8 cellular contexts compared by ENCODE assay signal in the genomic region with DNA sequence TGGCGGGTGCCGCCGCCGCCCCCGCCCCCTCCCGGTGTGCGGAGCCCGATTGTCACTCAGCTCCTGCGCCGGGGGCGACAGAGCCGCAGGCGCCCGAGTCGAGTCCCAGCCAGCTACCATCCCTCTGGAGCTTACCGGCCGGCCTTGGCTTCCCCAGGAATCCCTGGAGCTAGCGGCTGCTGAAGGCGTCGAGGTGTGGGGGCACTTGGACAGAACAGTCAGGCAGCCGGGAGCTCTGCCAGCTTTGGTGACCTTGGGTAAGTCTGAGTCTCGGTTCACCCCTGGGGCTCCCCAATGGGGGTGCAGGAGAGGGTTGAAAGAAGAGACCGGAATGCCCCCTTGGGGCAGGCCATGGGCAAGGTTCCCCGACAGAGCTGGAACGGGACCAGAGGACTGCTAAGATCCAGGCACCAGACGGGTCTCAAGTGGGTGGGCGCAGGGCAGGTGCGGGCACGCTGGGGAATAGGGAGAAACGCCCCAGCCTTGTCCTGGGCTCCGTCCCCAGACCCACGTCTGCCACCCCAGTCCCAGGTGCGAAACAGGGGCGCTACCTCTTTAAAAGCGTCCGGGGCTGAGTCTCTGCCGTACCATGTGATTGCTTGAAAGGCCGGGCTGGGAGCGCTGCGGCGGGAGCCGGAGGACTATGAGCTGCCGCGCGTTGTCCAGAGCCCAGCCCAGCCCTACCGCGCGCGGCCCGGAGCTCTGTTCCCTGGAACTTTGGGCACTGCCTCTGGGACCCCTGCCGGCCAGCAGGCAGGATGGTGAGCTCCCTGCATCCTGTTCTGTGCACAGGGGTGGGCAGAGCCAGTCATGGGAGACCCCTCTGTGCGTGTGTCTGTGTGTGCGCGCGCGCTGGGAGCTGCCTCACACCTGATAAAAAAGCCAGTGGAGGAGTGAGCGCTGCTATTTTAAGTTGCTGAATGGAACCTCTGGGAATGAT. TPM values are rescaled to one million over a fixed set of nuclear protein-coding genes. Genes with fewer than 3 reads are reported as not detected.
DNase-seq lines count a peak whose midpoint lies in the region; ATAC-seq, FAIRE-seq and TF ChIP-seq lines count a peak whose summit lies in the region.

Gene ADORA1 (plus strand): TSS at position 55 of the 940 bp plus-strand sequence. CDS start 1,116 bp downstream, outside the sequence.

- no peak within 1 kb of the TSS for H2AK5ac ChIP-seq in H9 (ENCODE audit: insufficient read length, low read length)

- no peak within 1 kb of the TSS for H3K56ac ChIP-seq in H9 (ENCODE audit: insufficient read length, low read depth, low read length)

- H2BK20ac ChIP-seq in H9 (ENCODE audit: low read depth, low read length, poor library complexity, severe bottlenecking): no peak within 1 kb of the TSS

- POLR2A ChIA-PET in AG04449 (lab: Yijun Ruan, JAX): interaction anchor here (0.9 to 1.2 kb wide), 3 partner anchors 10 to 83 kb away, joined by 3 to 4 read pairs (median 4); no protein-coding TSS in a partner anchor
- POLR2A ChIA-PET in endothelial cell of umbilical vein (lab: Charles Lee): no interaction called here

- no peak for FAIRE-seq in endothelial cell of umbilical vein (lab: Jason Lieb, UNC)

- TF ChIP-seq POLR2A in Peyer's patch (IDR thresholded peaks at IDR 0.05) (no peak), endothelial cell of umbilical vein (IDR thresholded peaks at IDR 0.05; ENCODE audit: low read depth, low read length) (no peak), tibial nerve (IDR thresholded peaks at IDR 0.05) (no peak)

- H3K4me3 ChIP-seq in AG04449 (ENCODE audit: low read depth, low read length): peak within 1 kb of the TSS; percentile 57
- peak within 1 kb of the TSS; percentile 12 to 49 (median 28) for H3K4me3 ChIP-seq in Peyer's patch
- no peak within 1 kb of the TSS for H3K4me3 ChIP-seq in endothelial cell of umbilical vein (replicated peaks in 1 of 3; ENCODE audit: insufficient read depth in 1 of 3, low read depth in 1 of 3, low read length in 3 of 3)
- H3K4me3 ChIP-seq in mesodermal cell (ENCODE audit: extremely low read depth, insufficient read depth, low read length, poor library complexity, severe bottlenecking): peak within 1 kb of the TSS; percentile 43
- peak within 1 kb of the TSS; percentile 17 to 46 (median 29) for H3K4me3 ChIP-seq in tibial nerve

- H2BK15ac ChIP-seq in H9 (ENCODE audit: low read depth, low read length): no peak within 1 kb of the TSS

- H4K20me1 ChIP-seq in H9 (ENCODE audit: control insufficient read depth, insufficient read depth, insufficient read length) (no peaks in the 10 kb centered on the region), endothelial cell of umbilical vein (replicated peaks; ENCODE audit: control insufficient read depth, extremely low read depth, insufficient read depth, low read length) (no peaks in the 10 kb centered on the region)

- H3T11ph ChIP-seq in H9 (ENCODE audit: low read length): no peak within 1 kb of the TSS

- peaks cover 58% of the 10 kb centered on the region for H3K27me3 Mint-ChIP-seq in H9 (ENCODE audit: low read depth)

- peak within 1 kb of the TSS; percentile 62 to 83 for H3K4me3 Mint-ChIP-seq in H9

- H3K4ac ChIP-seq in H9 (ENCODE audit: low read depth, low read length): no peak within 1 kb of the TSS

- intact Hi-C loops in endothelial cell of umbilical vein (cut with micrococcal nuclease): no loop called here

- H3K27me3 ChIP-seq in H9 (ENCODE audit: insufficient read depth, low read length) (no peaks in the 10 kb centered on the region; the same call in 1 of the 2 replicates), Peyer's patch (no peaks in the 10 kb centered on the region), endothelial cell of umbilical vein (ENCODE audit: control insufficient read depth in 2 of 2, insufficient read depth in 2 of 2, low read length in 2 of 2) (peaks cover 25 to 54% of the 10 kb centered on the region in 2 experiments), tibial nerve (peaks cover 0 to 33% of the 10 kb centered on the region in 2 donors)

- TF ChIP-seq EP300 in tibial nerve (IDR thresholded peaks at IDR 0.05): no peak

- peaks cover 22 to 43% of the 10 kb centered on the region in 2 experiments for H3K4me1 Mint-ChIP-seq in H9

- no CpG with 5 or more reads among the region's 57 CpGs for WGBS in H9 (ENCODE audit: extremely low coverage, insufficient read length, low lambda C conversion rate)
- 3 to 4% methylated on average over 45 to 48 of the region's 57 CpGs for WGBS in mesodermal cell (ENCODE audit: insufficient coverage in 2 of 2), 2 experiments
- 5 to 16% methylated on average over 14 to 23 of the region's 57 CpGs for WGBS in tibial nerve, 2 donors

- peak within 1 kb of the TSS; percentile 60 for H3K4me2 ChIP-seq in H9 (ENCODE audit: insufficient read depth, insufficient read length, low read length)
- no peak within 1 kb of the TSS for H3K4me2 ChIP-seq in endothelial cell of umbilical vein (ENCODE audit: insufficient read depth, low read length)

- H3K9ac ChIP-seq in H9 (ENCODE audit: extremely low read depth, insufficient read length, low read length): no peak within 1 kb of the TSS
- no peak within 1 kb of the TSS for H3K9ac ChIP-seq in endothelial cell of umbilical vein (replicated peaks; ENCODE audit: extremely low read depth, insufficient read depth, low read length)

- no peak within 1 kb of the TSS; a peak in 1 of 7 replicates for H3K27ac Mint-ChIP-seq in H9

- H2BK12ac ChIP-seq in H9 (ENCODE audit: insufficient read length, low read depth, low read length): no peak within 1 kb of the TSS

- H3K79me2 ChIP-seq in H9 (ENCODE audit: insufficient read depth, low read length) (no peaks in the 10 kb centered on the region), endothelial cell of umbilical vein (ENCODE audit: control insufficient read depth, insufficient read depth, low read length) (no peaks in the 10 kb centered on the region)

- TF ChIP-seq CTCF in AG04449 (IDR thresholded peaks at IDR 0.05; ENCODE audit: insufficient read depth, low read length, missing control alignments): peak; percentile 14
- TF ChIP-seq CTCF in H9 (conservative IDR thresholded peaks at IDR 0.05): peak; percentile 32; the same call in 2 of the 3 replicates
- no peak for TF ChIP-seq CTCF in Peyer's patch (IDR thresholded peaks at IDR 0.05)
- no peak for TF ChIP-seq CTCF in endothelial cell of umbilical vein (IDR thresholded peaks at IDR 0.05; ENCODE audit: extremely low read depth in 1 of 2, insufficient read depth in 1 of 2, low read depth in 1 of 2, low read length in 2 of 2)
- TF ChIP-seq CTCF in tibial nerve (IDR thresholded peaks at IDR 0.05): no peak

- BruUV-seq in endothelial cell of umbilical vein (replicated peaks; lab: Mats Ljungman, UMichigan): no TSS peak

- H3K4me1 ChIP-seq in H9 (ENCODE audit: insufficient read depth, low read length) (peaks cover 2% of the 10 kb centered on the region; the same call in 1 of the 2 replicates), Peyer's patch (peaks cover 0 to 27% (median 2%) of the 10 kb centered on the region in 4 donors), endothelial cell of umbilical vein (ENCODE audit: control insufficient read depth, extremely low read depth, insufficient read depth, low read length) (peaks cover 4% of the 10 kb centered on the region), mesodermal cell (ENCODE audit: control insufficient read depth, insufficient read depth, low read length, poor library complexity, severe bottlenecking) (peaks cover 34% of the 10 kb centered on the region), tibial nerve (peaks cover 0 to 46% (median 13%) of the 10 kb centered on the region in 4 donors)

- no peak within 1 kb of the TSS for H3K18ac ChIP-seq in H9 (ENCODE audit: insufficient read length, low read depth, low read length)

- no peak within 1 kb of the TSS for H2AFZ ChIP-seq in H9 (ENCODE audit: low read length)
- H2AFZ ChIP-seq in endothelial cell of umbilical vein (ENCODE audit: low read depth, low read length): no peak within 1 kb of the TSS

- no peaks in the 10 kb centered on the region for H3K36me3 Mint-ChIP-seq in H9 (ENCODE audit: insufficient read depth in 1 of 3, low read depth in 3 of 3)

- H3K36me3 ChIP-seq in Peyer's patch: no peaks in the 10 kb centered on the region
- no peaks in the 10 kb centered on the region for H3K36me3 ChIP-seq in endothelial cell of umbilical vein (ENCODE audit: control insufficient read depth in 2 of 2, extremely low read depth in 1 of 2, insufficient read depth in 2 of 2, low read length in 2 of 2)
- peaks cover 15% of the 10 kb centered on the region for H3K36me3 ChIP-seq in mesodermal cell (ENCODE audit: control insufficient read depth, insufficient read depth, low read length)
- H3K36me3 ChIP-seq in tibial nerve: no peaks in the 10 kb centered on the region

- H3K23ac ChIP-seq in H9 (ENCODE audit: insufficient read length, low read depth, low read length): no peak within 1 kb of the TSS

- H3K23me2 ChIP-seq in H9 (ENCODE audit: insufficient read length, low read depth, low read length, poor library complexity, severe bottlenecking): peaks cover 7% of the 10 kb centered on the region

- H4K5ac ChIP-seq in H9 (ENCODE audit: insufficient read length, low read depth, low read length): no peak within 1 kb of the TSS

- H3K9me3 ChIP-seq in H9 (ENCODE audit: control insufficient read depth, low read depth, low read length) (no peaks in the 10 kb centered on the region), Peyer's patch (no peaks in the 10 kb centered on the region), endothelial cell of umbilical vein (replicated peaks; ENCODE audit: control insufficient read depth, insufficient read depth, low read length) (no peaks in the 10 kb centered on the region), mesodermal cell (ENCODE audit: control insufficient read depth, low read length) (no peaks in the 10 kb centered on the region), tibial nerve (no peaks in the 10 kb centered on the region)

- H3K14ac ChIP-seq in H9 (ENCODE audit: insufficient read depth, low read length): no peak within 1 kb of the TSS

- no peaks in the 10 kb centered on the region for H3K79me1 ChIP-seq in H9 (ENCODE audit: insufficient read depth, low read depth, low read length, poor library complexity, severe bottlenecking)

- no peak within 1 kb of the TSS for H2BK120ac ChIP-seq in H9 (ENCODE audit: low read depth, low read length, poor library complexity, severe bottlenecking)

- no peak within 1 kb of the TSS for H4K8ac ChIP-seq in H9 (replicated peaks; ENCODE audit: insufficient read length, low read depth, low read length)

- CTCF ChIA-PET in AG04449 (lab: Yijun Ruan, JAX): interaction anchor here (0.9 to 19.6 kb wide), 16 partner anchors 9 to 141 kb away, joined by 3 to 594 read pairs (median 17); partner anchors contain the start of gene CHIT1
- CTCF ChIA-PET in endothelial cell of umbilical vein (lab: Charles Lee): interaction anchor here (0.6 to 3.8 kb wide), 14 partner anchors 8 to 1033 kb away, joined by 3 to 47 read pairs (median 4); partner anchors contain the start of gene MYOG

- ATAC-seq in GM18868 (IDR thresholded peaks at IDR 0.05; ENCODE audit: unreplicated experiment) (no peak), GM21515 (IDR thresholded peaks at IDR 0.05; ENCODE audit: unreplicated experiment) (no peak)

- H2BK5ac ChIP-seq in H9 (ENCODE audit: insufficient read length, low read length): no peak within 1 kb of the TSS

- dilution Hi-C loops in endothelial cell of umbilical vein (cut with MboI; ENCODE audit: extremely low pct_ligation_motif_present, low sequenced_read_pairs): no loop called here

- no peak within 1 kb of the TSS for H4K91ac ChIP-seq in H9 (ENCODE audit: insufficient read length, low read depth, low read length)

- DNase-seq in AG04449 (ENCODE audit: low read depth, low spot score): no peak
- DNase-seq in H9: peak; percentile 80
- DNase-seq in Peyer's patch: peak in 1 of 3 donors; percentile 66
- no peak for DNase-seq in endothelial cell of umbilical vein (ENCODE audit: low read depth, low spot score)
- peak; percentile 44 to 55 for DNase-seq in tibial nerve (ENCODE audit: low spot score in 2 of 2)

- no peaks in the 10 kb centered on the region for H3K9me1 ChIP-seq in endothelial cell of umbilical vein (replicated peaks; ENCODE audit: control insufficient read depth, extremely low read depth, insufficient read depth, low read length)

- H3K27ac ChIP-seq in H9 (ENCODE audit: insufficient read length, low read depth, low read length) (no peak within 1 kb of the TSS), Peyer's patch (peak within 1 kb of the TSS in 3 of 4 donors; percentile 32 to 62 (median 62)), endothelial cell of umbilical vein (ENCODE audit: insufficient read depth, low read depth, low read length) (no peak within 1 kb of the TSS), mesodermal cell (ENCODE audit: low read depth, low read length, severe bottlenecking) (peak within 1 kb of the TSS; percentile 10), tibial nerve (peak within 1 kb of the TSS in 2 of 4 donors; percentile 11 to 17)

- no peaks in the 10 kb centered on the region; a peak in 1 of 5 replicates for H3K9me3 Mint-ChIP-seq in H9

RNA-seq across cellular contexts. Expression of gene ADORA1, which starts in this region (rescaled TPM):
- total RNA-seq in H9 (2021) (1.3 and 3.0 TPM in 2 replicates), Peyer's patch (1 to 10 TPM in 1 of 4 donors, not detected in 3; 1.5 TPM), endothelial cell of umbilical vein (not detected in 2 replicates), tibial nerve (1 to 10 TPM in 2 of 4 donors, under 1 TPM in 2; 0.30 to 2.2 (median 0.96) TPM)
- polyA plus RNA-seq in endothelial cell of umbilical vein: 0.08 and 0.15 TPM in 2 replicates
- 0.07 and 0.14 TPM in 2 replicates for polyA plus RNA-seq in endothelial cell of umbilical vein (2011; cell fraction: cytosol; rRNA removed)
- polyA plus RNA-seq in endothelial cell of umbilical vein (2011; cell fraction: nucleus; rRNA removed): 0.24 TPM in 1 of 2 replicates, not detected in the other
- polyA plus RNA-seq in endothelial cell of umbilical vein (2012): 0.09 and 0.42 TPM in 2 replicates
- polyA minus RNA-seq in endothelial cell of umbilical vein: not detected in 2 replicates
- polyA minus RNA-seq in endothelial cell of umbilical vein (2011; cell fraction: cytosol; rRNA and poly(A)+ RNA removed): 0.61 TPM
- polyA minus RNA-seq in endothelial cell of umbilical vein (2011; cell fraction: nucleus; rRNA and poly(A)+ RNA removed): not detected in 2 replicates
- 9.9 TPM for polyA plus RNA-seq in mesodermal cell (2013, experiment 1 of 2)
- polyA plus RNA-seq in mesodermal cell (2013, experiment 2 of 2): 10.3 TPM

Comparison
In these comparisons a context has a peak if more than half of its experiments do, and no peak if none do; other contexts are left out.
1. DNase-seq: peak in H9 (single experiment) and tibial nerve (2 of 2); none in AG04449 (single experiment) and endothelial cell of umbilical vein (single experiment).
2. H3K4me3 ChIP-seq: peak in AG04449 (single experiment), Peyer's patch (4 of 4), mesodermal cell (single experiment) and tibial nerve (4 of 4); none in endothelial cell of umbilical vein (0 of 3).
3. CTCF ChIP-seq: peak in AG04449 (single experiment) and H9 (single experiment); none in Peyer's patch (0 of 6), endothelial cell of umbilical vein (0 of 2) and tibial nerve (0 of 5).
4. H3K27ac ChIP-seq: peak in Peyer's patch (3 of 4) and mesodermal cell (single experiment); none in H9 (single experiment) and endothelial cell of umbilical vein (single experiment).